In genomic region chr11:66841861-66842260, GRCh38 we compare ENCODE assay signal across 8 cellular contexts. TPM values are rescaled to one million over a fixed set of nuclear protein-coding genes. Genes with fewer than 3 reads are reported as not detected.
DNase-seq lines count a peak whose midpoint lies in the region; ATAC-seq, FAIRE-seq and TF ChIP-seq lines count a peak whose summit lies in the region.

No MANE protein-coding gene starts in this region.

- H3K36me3 ChIP-seq in BJ (ENCODE audit: control insufficient read depth, insufficient read depth, low read length) = peaks cover 13% of the 10 kb centered on the region

- TF ChIP-seq CTCF in BJ (IDR thresholded peaks at IDR 0.05; ENCODE audit: insufficient read depth, low read depth, low read length) (no peak), LNCaP clone FGC (IDR thresholded peaks at IDR 0.05; ENCODE audit: control insufficient read depth, extremely low read depth, insufficient read depth) (no peak), coronary artery (IDR thresholded peaks at IDR 0.05) (no peak), foreskin keratinocyte (conservative IDR thresholded peaks at IDR 0.05) (no peak)

- no peaks in the 10 kb centered on the region for H3K36me3 Mint-ChIP-seq in natural killer cell treated with Interleukin-12 subunit alpha and Interleukin-12 subunit beta and Interleukin-15 and Interleukin-18, amount 100 ng/mL, for 72 hours

- POLR2A ChIA-PET in BJ (lab: Charles Lee) = interaction anchor here (1.6 kb wide), 1 partner anchor 130 kb away, joined by 7 read pairs; no protein-coding TSS in a partner anchor

- peak overlapping the region; percentile 90 for H3K4me3 Mint-ChIP-seq in natural killer cell treated with Interleukin-12 subunit alpha and Interleukin-12 subunit beta and Interleukin-15 and Interleukin-18, amount 100 ng/mL, for 72 hours

- FAIRE-seq in H54 (lab: Jason Lieb, UNC) = no peak

- DNase-seq in BJ (ENCODE audit: low read depth) (no peak), LNCaP clone FGC (ENCODE audit: low read depth) (no peak), coronary artery (ENCODE audit: low spot score) (peak; percentile 68), foreskin keratinocyte (no peak), NCI-H82 (lab: John Stamatoyannopoulos, UW) (no peak), H54 (ENCODE audit: insufficient read length, low spot score) (no peak)
- DNase-seq in natural killer cell treated with Interleukin-12 subunit alpha and Interleukin-12 subunit beta and Interleukin-15 and Interleukin-18, amount 100 ng/mL, for 72 hours (ENCODE audit: low spot score) = no peak
- no peak for DNase-seq in effector CD4-positive, alpha-beta T cell

- H3K9me3 Mint-ChIP-seq in natural killer cell treated with Interleukin-12 subunit alpha and Interleukin-12 subunit beta and Interleukin-15 and Interleukin-18, amount 100 ng/mL, for 72 hours = no peaks in the 10 kb centered on the region

- peak overlapping the region; percentile 90 for H3K4me3 ChIP-seq in BJ (ENCODE audit: low read depth, low read length)
- H3K4me3 ChIP-seq in LNCaP clone FGC (ENCODE audit: low read depth, low read length) = peak overlapping the region; percentile 97
- peak overlapping the region; percentile 97 for H3K4me3 ChIP-seq in coronary artery

- H3K4me1 Mint-ChIP-seq in natural killer cell treated with Interleukin-12 subunit alpha and Interleukin-12 subunit beta and Interleukin-15 and Interleukin-18, amount 100 ng/mL, for 72 hours (ENCODE audit: low read depth in 2 of 2) = peaks cover 36% of the 10 kb centered on the region in 2 donors

- ATAC-seq in natural killer cell treated with Interleukin-12 subunit alpha and Interleukin-12 subunit beta and Interleukin-15 and Interleukin-18, amount 100 ng/mL, for 72 hours = no peak
- no peak for ATAC-seq in foreskin keratinocyte

- H3K27me3 ChIP-seq in BJ (ENCODE audit: control insufficient read depth, insufficient read depth, low read length) (no peaks in the 10 kb centered on the region), foreskin keratinocyte (no peaks in the 10 kb centered on the region)

- CTCF ChIA-PET in BJ (lab: Yijun Ruan, JAX) = interaction anchor here (1.1 to 4.0 kb wide), 3 partner anchors 8 to 138 kb away, joined by 4 to 25 read pairs (median 4); partner anchors contain the start of gene C11orf86

- no peaks in the 10 kb centered on the region for H3K27me3 Mint-ChIP-seq in natural killer cell treated with Interleukin-12 subunit alpha and Interleukin-12 subunit beta and Interleukin-15 and Interleukin-18, amount 100 ng/mL, for 72 hours

- H3K27ac Mint-ChIP-seq in natural killer cell treated with Interleukin-12 subunit alpha and Interleukin-12 subunit beta and Interleukin-15 and Interleukin-18, amount 100 ng/mL, for 72 hours = peak overlapping the region; percentile 95 to 97

- H3K4me1 ChIP-seq in foreskin keratinocyte = peaks cover 3% of the 10 kb centered on the region

- H3K27ac ChIP-seq in coronary artery (no peak overlapping the region), foreskin keratinocyte (no peak overlapping the region)

- no peak for TF ChIP-seq POLR2A in H54 (IDR thresholded peaks at IDR 0.05; ENCODE audit: low read depth, low read length)

RNA-seq across cellular contexts. Expression of gene RCE1, which starts 1.4 kb away (rescaled TPM):
- polyA plus RNA-seq in BJ (2011; rRNA removed) (12.0 and 20.1 TPM in 2 replicates), foreskin keratinocyte (24.3 and 26.4 TPM in 2 replicates)
- 12.9 and 20.8 TPM in 2 replicates for polyA minus RNA-seq in BJ (2011; rRNA and poly(A)+ RNA removed)
- 10 to 100 TPM; 26.8 to 37.9 TPM for total RNA-seq in natural killer cell treated with Interleukin-12 subunit alpha and Interleukin-12 subunit beta and Interleukin-15 and Interleukin-18, amount 100 ng/mL, for 72 hours
- 20.2 and 21.4 TPM in 2 replicates for total RNA-seq in foreskin keratinocyte

RNA-seq across cellular contexts. Expression of gene LRFN4, which starts 15.0 kb away (rescaled TPM):
- polyA plus RNA-seq in BJ (2011; rRNA removed) (14.2 and 15.8 TPM in 2 replicates), foreskin keratinocyte (10.7 and 11.5 TPM in 2 replicates)
- 5.6 and 6.3 TPM in 2 replicates for polyA minus RNA-seq in BJ (2011; rRNA and poly(A)+ RNA removed)
- total RNA-seq in natural killer cell treated with Interleukin-12 subunit alpha and Interleukin-12 subunit beta and Interleukin-15 and Interleukin-18, amount 100 ng/mL, for 72 hours = 1 to 10 TPM; 1.4 to 7.9 TPM
- total RNA-seq in foreskin keratinocyte = 10.6 and 11.1 TPM in 2 replicates
